In genomic region chr5:134225780-134226440, GRCh38 we compare ENCODE assay signal across 1 cellular context.
TF ChIP-seq lines count a peak whose summit lies in the region.

Gene PPP2CA, minus strand, starts transcription at chr5:134226073. Its CDS starts 212 bp downstream, at chr5:134225861.

TF ChIP-seq in K562, 482 proteins besides CTCF, POLR2A, EP300 and RAD21 (continued from another document):
- TF ChIP-seq, protein P1, sequence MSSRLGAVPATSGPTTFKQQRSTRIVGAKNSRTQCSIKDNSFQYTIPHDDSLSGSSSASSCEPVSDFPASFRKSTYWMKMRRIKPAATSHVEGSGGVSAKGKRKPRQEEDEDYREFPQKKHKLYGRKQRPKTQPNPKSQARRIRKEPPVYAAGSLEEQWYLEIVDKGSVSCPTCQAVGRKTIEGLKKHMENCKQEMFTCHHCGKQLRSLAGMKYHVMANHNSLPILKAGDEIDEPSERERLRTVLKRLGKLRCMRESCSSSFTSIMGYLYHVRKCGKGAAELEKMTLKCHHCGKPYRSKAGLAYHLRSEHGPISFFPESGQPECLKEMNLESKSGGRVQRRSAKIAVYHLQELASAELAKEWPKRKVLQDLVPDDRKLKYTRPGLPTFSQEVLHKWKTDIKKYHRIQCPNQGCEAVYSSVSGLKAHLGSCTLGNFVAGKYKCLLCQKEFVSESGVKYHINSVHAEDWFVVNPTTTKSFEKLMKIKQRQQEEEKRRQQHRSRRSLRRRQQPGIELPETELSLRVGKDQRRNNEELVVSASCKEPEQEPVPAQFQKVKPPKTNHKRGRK (tag; IDR thresholded peaks at IDR 0.05), result no peak
- TF ChIP-seq MITF (IDR thresholded peaks at IDR 0.05), result no peak
- TF ChIP-seq SRF (CRISPR knock-in tag; IDR thresholded peaks at IDR 0.05), result peak in 1 of 2 experiments; percentile 66; a peak in 1 of 4 replicates
- peak; percentile 29; the same call in 1 of the 2 replicates for TF ChIP-seq ZNF175 (CRISPR knock-in tag; IDR thresholded peaks at IDR 0.05; ENCODE audit: low read depth)
- no peak for TF ChIP-seq E2F1 (CRISPR knock-in tag; IDR thresholded peaks at IDR 0.05)
- no peak for TF ChIP-seq FOS (IDR thresholded peaks at IDR 0.05; ENCODE audit: extremely low read depth, insufficient read length)
- peak; percentile 78 for TF ChIP-seq CCNT2 (IDR thresholded peaks at IDR 0.05; ENCODE audit: borderline replicate concordance, extremely low read depth, insufficient read length, low read depth, low read length)
